In the genomic region with DNA sequence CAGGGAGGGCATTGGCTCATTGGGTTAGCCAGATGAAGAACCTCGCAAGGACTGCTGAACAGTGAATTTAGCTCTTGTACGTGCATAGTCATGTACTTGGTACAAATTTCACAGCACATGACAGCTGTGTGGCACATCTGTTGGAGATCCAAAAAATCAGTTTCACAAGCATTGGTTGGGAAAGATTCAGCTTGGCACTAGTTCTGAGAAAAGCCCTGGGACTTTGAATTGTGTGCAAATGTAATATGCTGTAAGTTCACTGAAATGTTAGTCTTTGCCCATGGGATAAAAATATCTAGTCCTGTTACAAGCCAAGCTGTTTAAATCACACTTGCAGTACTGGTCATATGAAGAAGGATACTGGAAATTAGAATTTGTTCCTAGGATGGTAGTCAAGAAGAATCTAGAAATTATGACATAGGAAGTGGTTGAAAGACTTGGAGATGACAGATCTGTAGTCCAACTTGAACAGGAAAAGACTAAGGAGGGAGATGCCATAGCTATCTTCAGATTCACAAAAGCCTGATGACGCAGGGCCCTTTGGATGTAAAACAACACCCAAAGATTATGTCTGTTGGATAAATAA, we compare ENCODE assay signal across 16 cellular contexts. TPM values are rescaled to one million over a fixed set of nuclear protein-coding genes. Genes with fewer than 3 reads are reported as not detected.
DNase-seq lines count a peak whose midpoint lies in the region; ATAC-seq, FAIRE-seq and TF ChIP-seq lines count a peak whose summit lies in the region.
"Had no signal": no experiment of that assay in that cellular context is flagged by ENCODE, and none has a peak within 500 bp of the region (broad histone marks: within the 10 kb centered on the region; RNA-seq: fewer than 3 reads in every experiment).

No MANE protein-coding gene starts in this region.

- peak; percentile 58 for DNase-seq in AG08395 (ENCODE audit: low spot score)
- peak; percentile 20 for DNase-seq in RPMI7951 (ENCODE audit: low read depth)
- peak; percentile 95 for DNase-seq in fibroblast of the aortic adventitia (ENCODE audit: low read depth)
- no peak for DNase-seq in ovary
- DNase-seq in HTR-8/SVneo (ENCODE audit: insufficient read length, low spot score) = no peak
- DNase-seq in CD1c-positive myeloid dendritic cell (ENCODE audit: extremely low spot score) = no peak
- DNase-seq: activated CD4-positive, alpha-beta memory T cell treated with anti-CD3 and anti-CD28 coated beads for 36 hours; activated effector memory CD4-positive, alpha-beta T cell treated with anti-CD3 and anti-CD28 coated beads, Interleukin-2, amount 50 U/mL, for 16 hours; BE2C; caudate nucleus; NCI-H1048; T-helper 9 cell had no signal

- 63 to 72% (median 67%) methylated on average over 3 of the region's 3 CpGs for WGBS in ovary, 3 donors

- intact Hi-C loops in ovary (cut with DNase I) = no loop called here

- no peaks in the 10 kb centered on the region for H3K27me3 ChIP-seq in ovary
- H3K27me3 ChIP-seq: BE2C had no signal

- H3K4me1 ChIP-seq in ovary (ENCODE audit: insufficient read depth) = no peaks in the 10 kb centered on the region
- H3K4me1 ChIP-seq: BE2C, HAP-1 had no signal

- no peak for TF ChIP-seq CTCF in fibroblast of the aortic adventitia (IDR thresholded peaks at IDR 0.05; ENCODE audit: insufficient read depth, low read length)
- no peak for TF ChIP-seq CTCF in ovary (IDR thresholded peaks at IDR 0.05)

- no peaks in the 10 kb centered on the region for H3K36me3 ChIP-seq in ovary
- H3K36me3 ChIP-seq: BE2C, HAP-1 had no signal

- no peak for TF ChIP-seq POLR2A in ovary (IDR thresholded peaks at IDR 0.05)

- no peak overlapping the region for H3K27ac ChIP-seq in ovary

- peak; percentile 34 for TF ChIP-seq EP300 in ovary (IDR thresholded peaks at IDR 0.05)

- H3K4me3 ChIP-seq in fibroblast of the aortic adventitia (ENCODE audit: low read depth, low read length) (no peak overlapping the region), ovary (no peak overlapping the region)
- H3K4me3 ChIP-seq: HAP-1 had no signal

- ATAC-seq in HG03469 (IDR thresholded peaks at IDR 0.05; ENCODE audit: unreplicated experiment) = no peak
- no peak for ATAC-seq in HG02970 (IDR thresholded peaks at IDR 0.05; ENCODE audit: low FRiP score, unreplicated experiment)

- no peaks in the 10 kb centered on the region for H3K9me3 ChIP-seq in ovary
- H3K9me3 ChIP-seq: BE2C, HAP-1 had no signal

- FAIRE-seq in HTR-8/SVneo (lab: Jason Lieb, UNC) = no peak
- FAIRE-seq: GM18507 had no signal

RNA-seq across cellular contexts. Expression of a gene that starts 19.2 kb away (rescaled TPM):
- 1.7 and 2.2 TPM in 2 replicates for total RNA-seq in RPMI7951 (2014; rRNA removed; shearing (Covaris generic))
- total RNA-seq in fibroblast of the aortic adventitia (ENCODE audit: low replicate concordance) (2.0 and 2.8 TPM in 2 replicates), ovary (10 to 100 TPM in 1 of 7 donors, 1 to 10 TPM in 5, under 1 TPM in 1; 0.56 to 33.7 (median 4.6) TPM)
- 1 to 10 TPM in 1 of 2 donors, under 1 TPM in 1; 0.47 to 2.9 TPM for polyA plus RNA-seq in ovary
- total RNA-seq: activated CD4-positive, alpha-beta memory T cell treated with anti-CD3 and anti-CD28 coated beads for 36 hours had no signal

Comparison
In these comparisons a context has a peak if more than half of its experiments do, and no peak if none do; other contexts are left out.
1. DNase-seq: peak in AG08395 (single experiment), RPMI7951 (single experiment) and fibroblast of the aortic adventitia (single experiment); none in ovary (0 of 5), HTR-8/SVneo (single experiment) and CD1c-positive myeloid dendritic cell (single experiment).